Comparison of ENCODE assay signal across 29 cellular contexts in the genomic region with DNA sequence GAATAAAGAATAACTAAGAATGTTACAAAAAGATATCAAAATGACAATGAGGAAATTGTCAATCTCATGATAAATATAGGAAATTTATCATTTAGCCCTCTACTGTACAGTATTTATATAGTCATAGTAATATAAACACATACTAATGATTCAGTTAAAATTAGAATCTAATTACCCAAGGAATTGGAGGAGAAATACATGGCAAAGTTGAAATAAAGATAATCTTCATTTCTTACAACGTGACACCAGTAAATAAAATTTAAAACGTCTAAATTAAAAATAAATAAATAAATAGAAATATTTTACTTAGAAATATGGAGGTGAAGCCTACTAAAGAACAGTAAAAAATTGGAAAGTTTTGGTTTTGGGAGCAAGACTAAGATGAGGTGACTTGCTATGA.
"Had no signal": no experiment of that assay in that cellular context is flagged by ENCODE, and none has a peak within 500 bp of the region (broad histone marks: within the 10 kb centered on the region; RNA-seq: fewer than 3 reads in every experiment).

No MANE protein-coding gene starts in this region.

- DNase-seq: stimulated activated CD4-positive, alpha-beta T cell treated with anti-CD3 and anti-CD28 coated beads, Interleukin-2, amount 100 ng/mL, for 48 hours; stimulated activated CD4-positive, alpha-beta T cell treated with anti-CD3 and anti-CD28 coated beads, Interleukin-4, amount 100 ng/mL, for 1 hour; stimulated activated CD4-positive, alpha-beta T cell treated with anti-CD3 and anti-CD28 coated beads, Interleukin-4, amount 100 ng/mL, for 24 hours; stimulated activated CD4-positive, alpha-beta T cell treated with anti-CD3 and anti-CD28 coated beads, Interleukin-4, amount 100 ng/mL, for 4 hours; stimulated activated CD8-positive, alpha-beta memory T cell treated with anti-CD3 and anti-CD28 coated beads, Interleukin-4, amount 100 ng/mL, for 48 hours; stimulated activated naive B cell treated with anti-CD40 and anti-IgM and Interleukin-4, amounts not matched to agents 10 μg/mL and 1 μg/mL and 100 μg/mL, for 72 hours; stimulated activated naive CD4-positive, alpha-beta T cell; stimulated activated naive CD4-positive, alpha-beta T cell treated with Interleukin-2 at 50 U/mL for 16 hours; stimulated activated naive CD8-positive, alpha-beta T cell treated with anti-CD3 and anti-CD28 coated beads, Interleukin-15, amount 100 ng/mL, for 72 hours; stimulated activated naive CD8-positive, alpha-beta T cell treated with anti-CD3 and anti-CD28 coated beads, Interleukin-15, Interleukin-2, amounts not matched to agents 100 U/mL and 50 U/mL, for 24 hours; stomach; substantia nigra; testis; thyroid gland; tibial artery; transverse colon; trophoblast cell; upper lobe of left lung; upper lobe of right lung; uterus had no signal

- H3K4me3 ChIP-seq: stomach, suprapubic skin, testis, thoracic aorta, thyroid gland, tibial artery, tibial nerve, transverse colon, upper lobe of left lung, upper lobe of right lung, uterus, vagina had no signal

- H3K36me3 Mint-ChIP-seq: stimulated activated effector memory CD8-positive, alpha-beta T cell treated with anti-CD3 and anti-CD28 coated beads, Interleukin-12 subunit alpha, Interleukin-12 subunit beta, amount 100 ng/mL, for 72 hours; stimulated activated memory B cell treated with anti-CD40 and anti-IgM and Interleukin-4, amounts not matched to agents 10 μg/mL and 1 μg/mL and 100 μg/mL, for 72 hours; stimulated activated naive B cell treated with anti-CD40 and anti-IgM and Interleukin-4, amounts not matched to agents 10 μg/mL and 1 μg/mL and 100 μg/mL, for 72 hours; type B pancreatic cell had no signal

- H3K4me1 Mint-ChIP-seq: stimulated activated effector memory CD8-positive, alpha-beta T cell treated with anti-CD3 and anti-CD28 coated beads, Interleukin-12 subunit alpha, Interleukin-12 subunit beta, amount 100 ng/mL, for 72 hours; stimulated activated memory B cell treated with anti-CD40 and anti-IgM and Interleukin-4, amounts not matched to agents 10 μg/mL and 1 μg/mL and 100 μg/mL, for 72 hours; stimulated activated naive B cell treated with anti-CD40 and anti-IgM and Interleukin-4, amounts not matched to agents 10 μg/mL and 1 μg/mL and 100 μg/mL, for 72 hours; stimulated activated naive CD8-positive, alpha-beta T cell treated with anti-CD3 and anti-CD28 coated beads, Interleukin-15, amount 100 ng/mL, for 72 hours had no signal

- H3K27me3 ChIP-seq: stomach, suprapubic skin, testis, thyroid gland, tibial artery, tibial nerve, transverse colon, upper lobe of left lung, upper lobe of right lung, uterus, vagina had no signal

- H3K27me3 Mint-ChIP-seq: stimulated activated memory B cell treated with anti-CD40 and anti-IgM and Interleukin-4, amounts not matched to agents 10 μg/mL and 1 μg/mL and 100 μg/mL, for 72 hours; stimulated activated naive B cell treated with anti-CD40 and anti-IgM and Interleukin-4, amounts not matched to agents 10 μg/mL and 1 μg/mL and 100 μg/mL, for 72 hours; stimulated activated naive CD8-positive, alpha-beta T cell treated with anti-CD3 and anti-CD28 coated beads, Interleukin-15, amount 100 ng/mL, for 72 hours; stimulated activated naive CD8-positive, alpha-beta T cell treated with anti-CD3 and anti-CD28 coated beads, Interleukin-15, Interleukin-2, amounts not matched to agents 100 ng/mL and 50 ng/mL, for 24 hours; type B pancreatic cell had no signal

- ATAC-seq: stimulated activated effector memory CD8-positive, alpha-beta T cell treated with anti-CD3 and anti-CD28 coated beads, Interleukin-12 subunit alpha, Interleukin-12 subunit beta, amount 100 ng/mL, for 72 hours; stimulated activated memory B cell treated with anti-CD40 and anti-IgM and Interleukin-4, amounts not matched to agents 10 μg/mL and 1 μg/mL and 100 μg/mL, for 72 hours; stimulated activated naive B cell treated with anti-CD40 and anti-IgM and Interleukin-4, amounts not matched to agents 10 μg/mL and 1 μg/mL and 100 μg/mL, for 72 hours; stimulated activated naive CD8-positive, alpha-beta T cell treated with anti-CD3 and anti-CD28 coated beads, Interleukin-15, amount 100 ng/mL, for 72 hours; stimulated activated naive CD8-positive, alpha-beta T cell treated with anti-CD3 and anti-CD28 coated beads, Interleukin-15, Interleukin-2, amounts not matched to agents 100 U/mL and 50 U/mL, for 24 hours; upper lobe of right lung had no signal

- H3K4me1 ChIP-seq: stomach, suprapubic skin, testis, thyroid gland, tibial artery, tibial nerve, transverse colon, upper lobe of left lung, upper lobe of right lung, uterus, vagina had no signal

- H3K36me3 ChIP-seq: stomach, suprapubic skin, thoracic aorta, thyroid gland, tibial artery, tibial nerve, transverse colon, upper lobe of left lung, upper lobe of right lung, uterus, vagina had no signal

- H3K9me3 Mint-ChIP-seq: type B pancreatic cell had no signal

- FAIRE-seq: urothelium cell line had no signal

- H3K27ac ChIP-seq: stomach, suprapubic skin, testis, thoracic aorta, thyroid gland, tibial artery, tibial nerve, transverse colon, upper lobe of left lung, upper lobe of right lung, uterus, vagina had no signal

- H3K27ac Mint-ChIP-seq: stimulated activated effector memory CD8-positive, alpha-beta T cell treated with anti-CD3 and anti-CD28 coated beads, Interleukin-12 subunit alpha, Interleukin-12 subunit beta, amount 100 ng/mL, for 72 hours; stimulated activated memory B cell treated with anti-CD40 and anti-IgM and Interleukin-4, amounts not matched to agents 10 μg/mL and 1 μg/mL and 100 μg/mL, for 72 hours; stimulated activated naive B cell treated with anti-CD40 and anti-IgM and Interleukin-4, amounts not matched to agents 10 μg/mL and 1 μg/mL and 100 μg/mL, for 72 hours; stimulated activated naive CD8-positive, alpha-beta T cell treated with anti-CD3 and anti-CD28 coated beads, Interleukin-15, amount 100 ng/mL, for 72 hours; stimulated activated naive CD8-positive, alpha-beta T cell treated with anti-CD3 and anti-CD28 coated beads, Interleukin-15, Interleukin-2, amounts not matched to agents 100 ng/mL and 50 ng/mL, for 24 hours; type B pancreatic cell had no signal

- H3K4me3 Mint-ChIP-seq: stimulated activated effector memory CD8-positive, alpha-beta T cell treated with anti-CD3 and anti-CD28 coated beads, Interleukin-12 subunit alpha, Interleukin-12 subunit beta, amount 100 ng/mL, for 72 hours; stimulated activated memory B cell treated with anti-CD40 and anti-IgM and Interleukin-4, amounts not matched to agents 10 μg/mL and 1 μg/mL and 100 μg/mL, for 72 hours; stimulated activated naive B cell treated with anti-CD40 and anti-IgM and Interleukin-4, amounts not matched to agents 10 μg/mL and 1 μg/mL and 100 μg/mL, for 72 hours; stimulated activated naive CD8-positive, alpha-beta T cell treated with anti-CD3 and anti-CD28 coated beads, Interleukin-15, amount 100 ng/mL, for 72 hours; stimulated activated naive CD8-positive, alpha-beta T cell treated with anti-CD3 and anti-CD28 coated beads, Interleukin-15, Interleukin-2, amounts not matched to agents 100 ng/mL and 50 ng/mL, for 24 hours; type B pancreatic cell had no signal
